ENCODE assay signal across 22 cellular contexts in the genomic region with DNA sequence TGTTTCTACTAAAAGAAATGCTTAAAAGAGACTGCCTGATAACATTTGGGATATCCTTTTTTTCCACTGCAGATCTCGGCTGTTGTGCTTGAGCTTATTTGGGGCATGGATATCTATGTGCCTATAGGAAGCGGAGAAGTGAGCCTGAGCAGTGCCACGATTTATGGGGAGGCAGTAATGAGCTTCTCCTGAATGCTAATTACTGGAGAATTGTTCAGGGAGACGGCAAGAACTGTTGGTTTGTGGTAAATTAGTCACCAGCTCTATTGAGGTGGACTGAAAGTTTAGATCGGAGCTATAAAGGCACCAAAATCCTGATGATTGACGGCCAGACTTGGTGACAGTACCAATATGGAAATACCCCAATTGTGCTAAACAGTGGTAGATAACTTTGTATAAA.
DNase-seq lines count a peak whose midpoint lies in the region; ATAC-seq, FAIRE-seq and TF ChIP-seq lines count a peak whose summit lies in the region.
"Had no signal": no experiment of that assay in that cellular context is flagged by ENCODE, and none has a peak within 500 bp of the region (broad histone marks: within the 10 kb centered on the region; RNA-seq: fewer than 3 reads in every experiment).

No MANE protein-coding gene starts in this region.

- DNase-seq in A549 (ENCODE audit: low read depth in 1 of 2, low spot score in 1 of 2): no peak
- DNase-seq in NCI-H69 (lab: John Stamatoyannopoulos, UW): peak; percentile 22
- DNase-seq in epithelial cell of prostate (ENCODE audit: low read depth, low spot score): no peak
- no peak for DNase-seq in activated T-cell treated with anti-CD3 and anti-CD28 coated beads for 4 hours
- DNase-seq in SK-N-SH: no peak
- DNase-seq in T-helper 9 cell: no peak
- DNase-seq in frontal cortex (ENCODE audit: low spot score in 2 of 2): no peak
- DNase-seq: activated CD4-positive, alpha-beta T cell treated with anti-CD3 and anti-CD28 coated beads for 48 hours; activated effector memory CD4-positive, alpha-beta T cell treated with anti-CD3 and anti-CD28 coated beads, Interleukin-2, amount 50 U/mL, for 16 hours; central memory CD4-positive, alpha-beta T cell; head of caudate nucleus; mesendoderm; MV-4-11; naive thymus-derived CD8-positive, alpha-beta T cell; NCI-H187; NCI-H446 treated with DMSO at 0.1 percent for 48 hours; NK-92 treated with Interleukin-12 subunit alpha and Interleukin-12 subunit beta, amount 100 ng/mL, for 24 hours; posterior cingulate gyrus had no signal

- no peaks in the 10 kb centered on the region for H3K27me3 ChIP-seq in SK-N-SH (ENCODE audit: insufficient read depth)

- H3K4me1 ChIP-seq in A549 (peaks cover 38% of the 10 kb centered on the region), SK-N-SH (ENCODE audit: control insufficient read depth in 1 of 2, insufficient read depth in 2 of 2, low read depth in 1 of 2, low read length in 1 of 2) (no peaks in the 10 kb centered on the region; a peak in 1 of 4 replicates)

- H3K27ac Mint-ChIP-seq in nephron: peak overlapping the region; percentile 89 to 97 (median 95)
- H3K27ac Mint-ChIP-seq: IgD-negative memory B cell; naive thymus-derived CD8-positive, alpha-beta T cell had no signal

- H3K27ac ChIP-seq in A549 (peak overlapping the region; percentile 70 to 85; a peak in 5 of 6 replicates), epithelial cell of prostate (peak overlapping the region; percentile 85), SK-N-SH (ENCODE audit: low read depth in 2 of 2, low read length in 1 of 2) (no peak overlapping the region)
- H3K27ac ChIP-seq: RWPE1 had no signal

- H3F3A ChIP-seq in SK-N-SH (replicated peaks; ENCODE audit: insufficient read depth): no peaks in the 10 kb centered on the region

- no peak for TF ChIP-seq CTCF in A549 (IDR thresholded peaks at IDR 0.05)
- no peak for TF ChIP-seq CTCF in nephron (IDR thresholded peaks at IDR 0.05; ENCODE audit: unreplicated experiment in 3 of 3)
- no peak for TF ChIP-seq CTCF in SK-N-SH (IDR thresholded peaks at IDR 0.05)

- H3K79me2 ChIP-seq in SK-N-SH (ENCODE audit: insufficient read depth): no peaks in the 10 kb centered on the region

- TF ChIP-seq EP300 in A549 (IDR thresholded peaks at IDR 0.05) (no peak), SK-N-SH (IDR thresholded peaks at IDR 0.05; ENCODE audit: borderline replicate concordance in 1 of 2, low read depth in 1 of 2, low read length in 1 of 2) (no peak)

- no peaks in the 10 kb centered on the region for H4K20me1 ChIP-seq in SK-N-SH (ENCODE audit: insufficient read depth)

- CTCF ChIA-PET in A549 (lab: Yijun Ruan, JAX) (interaction anchor here (0.9 to 1.9 kb wide), 7 partner anchors 10 to 221 kb away, joined by 3 to 8 read pairs (median 3); no protein-coding TSS in a partner anchor), SK-N-SH (lab: Yijun Ruan, JAX) (interaction anchor here (0.9 to 1.3 kb wide), 2 partner anchors 19 to 221 kb away, joined by 3 to 5 read pairs; no protein-coding TSS in a partner anchor)

- WGBS in A549 (ENCODE audit: missing lambda C conversion rate): 58% methylated on average over 6 of the region's 6 CpGs
- 75% methylated on average over 6 of the region's 6 CpGs for WGBS in SK-N-SH (ENCODE audit: low lambda C conversion rate)

- no peaks in the 10 kb centered on the region for H3K36me3 ChIP-seq in SK-N-SH (replicated peaks in 1 of 2; ENCODE audit: control insufficient read depth in 1 of 2, insufficient read depth in 2 of 2, low read length in 1 of 2)

- H3K9me2 ChIP-seq in SK-N-SH: no peaks in the 10 kb centered on the region

- FAIRE-seq in A549 (lab: Jason Lieb, UNC): no peak
- FAIRE-seq in frontal cortex (lab: Jason Lieb, UNC): no peak
- FAIRE-seq: TTC549 had no signal

- POLR2A ChIA-PET in A549 (lab: Yijun Ruan, JAX): interaction anchor here (0.8 to 1.5 kb wide), 3 partner anchors 16 to 246 kb away, joined by 3 to 9 read pairs (median 5); no protein-coding TSS in a partner anchor
- POLR2A ChIA-PET in SK-N-SH (lab: Yijun Ruan, JAX): no interaction called here

- H3K27me3 Mint-ChIP-seq in nephron (ENCODE audit: low read depth): no peaks in the 10 kb centered on the region

- peak overlapping the region; percentile 90 for H3K4me2 ChIP-seq in A549
- no peak overlapping the region for H3K4me2 ChIP-seq in SK-N-SH

- peaks cover 21% of the 10 kb centered on the region for H3K4me1 Mint-ChIP-seq in nephron
- H3K4me1 Mint-ChIP-seq: IgD-negative memory B cell; naive thymus-derived CD8-positive, alpha-beta T cell had no signal

- H3K9ac ChIP-seq in SK-N-SH: no peak overlapping the region

- no peaks in the 10 kb centered on the region for H3K9me3 Mint-ChIP-seq in nephron
- H3K9me3 Mint-ChIP-seq: naive thymus-derived CD8-positive, alpha-beta T cell had no signal

- TF ChIP-seq RAD21 in A549 (conservative IDR thresholded peaks at IDR 0.05 in 1 of 2, IDR thresholded peaks at IDR 0.05 in 1 of 2): no peak
- no peak for TF ChIP-seq RAD21 in SK-N-SH (IDR thresholded peaks at IDR 0.05; ENCODE audit: low read length)

- no peaks in the 10 kb centered on the region for H3K36me3 Mint-ChIP-seq in nephron (ENCODE audit: low read depth)
- H3K36me3 Mint-ChIP-seq: IgD-negative memory B cell; naive thymus-derived CD8-positive, alpha-beta T cell had no signal

- H3K4me3 Mint-ChIP-seq in nephron: peak overlapping the region; percentile 73 to 83 (median 78)
- H3K4me3 Mint-ChIP-seq: IgD-negative memory B cell; naive thymus-derived CD8-positive, alpha-beta T cell had no signal

- H3K4me3 ChIP-seq in A549: no peak overlapping the region
- no peak overlapping the region for H3K4me3 ChIP-seq in SK-N-SH (ENCODE audit: low read depth in 2 of 2, low read length in 1 of 2)

- H2AFZ ChIP-seq in SK-N-SH (ENCODE audit: low read depth): no peak overlapping the region

- TF ChIP-seq POLR2A in A549 (IDR thresholded peaks at IDR 0.05; ENCODE audit: low read length): no peak

- H3K9me3 ChIP-seq in A549 (no peaks in the 10 kb centered on the region), SK-N-SH (no peaks in the 10 kb centered on the region)

- ATAC-seq in A549: peak in 1 of 2 experiments; percentile 5; a peak in 2 of 6 replicates
- ATAC-seq: naive thymus-derived CD8-positive, alpha-beta T cell had no signal

TF ChIP-seq in A549, 52 proteins besides CTCF, POLR2A, EP300 and RAD21:
- TF ChIP-seq KDM1A (IDR thresholded peaks at IDR 0.05; ENCODE audit: low read depth) (no peak), FOSL2 (IDR thresholded peaks at IDR 0.05) (no peak), FOSL2 (CRISPR knock-in tag; IDR thresholded peaks at IDR 0.05) (no peak)
- TF ChIP-seq, protein P1, sequence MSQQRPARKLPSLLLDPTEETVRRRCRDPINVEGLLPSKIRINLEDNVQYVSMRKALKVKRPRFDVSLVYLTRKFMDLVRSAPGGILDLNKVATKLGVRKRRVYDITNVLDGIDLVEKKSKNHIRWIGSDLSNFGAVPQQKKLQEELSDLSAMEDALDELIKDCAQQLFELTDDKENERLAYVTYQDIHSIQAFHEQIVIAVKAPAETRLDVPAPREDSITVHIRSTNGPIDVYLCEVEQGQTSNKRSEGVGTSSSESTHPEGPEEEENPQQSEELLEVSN (IDR thresholded peaks at IDR 0.05; ENCODE audit: borderline replicate concordance, low read depth): no peak

TF ChIP-seq in SK-N-SH, 30 proteins besides CTCF, POLR2A, EP300 and RAD21:
- TF ChIP-seq TCF12 (IDR thresholded peaks at IDR 0.05): no peak
- no peak for TF ChIP-seq JUND (IDR thresholded peaks at IDR 0.05)
- TF ChIP-seq GABPA (IDR thresholded peaks at IDR 0.05; ENCODE audit: low read depth): no peak
- TF ChIP-seq GATA2 (CRISPR knock-in tag; IDR thresholded peaks at IDR 0.05): no peak
- TF ChIP-seq, protein P2, sequence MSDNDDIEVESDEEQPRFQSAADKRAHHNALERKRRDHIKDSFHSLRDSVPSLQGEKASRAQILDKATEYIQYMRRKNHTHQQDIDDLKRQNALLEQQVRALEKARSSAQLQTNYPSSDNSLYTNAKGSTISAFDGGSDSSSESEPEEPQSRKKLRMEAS (IDR thresholded peaks at IDR 0.05; ENCODE audit: low read depth): no peak
- no peak for TF ChIP-seq CHD2 (IDR thresholded peaks at IDR 0.05; ENCODE audit: low read length, partially characterized antibody)
- no peak for TF ChIP-seq YY1 (IDR thresholded peaks at IDR 0.05; ENCODE audit: low read depth)
- TF ChIP-seq NFIC (IDR thresholded peaks at IDR 0.05; ENCODE audit: borderline replicate concordance): no peak
- no peak for TF ChIP-seq RXRA (IDR thresholded peaks at IDR 0.05; ENCODE audit: borderline replicate concordance, low read depth)
- no peak for TF ChIP-seq ELF1 (IDR thresholded peaks at IDR 0.05)
- TF ChIP-seq FOXM1 (IDR thresholded peaks at IDR 0.05; ENCODE audit: low read depth): no peak
- TF ChIP-seq, protein P3, sequence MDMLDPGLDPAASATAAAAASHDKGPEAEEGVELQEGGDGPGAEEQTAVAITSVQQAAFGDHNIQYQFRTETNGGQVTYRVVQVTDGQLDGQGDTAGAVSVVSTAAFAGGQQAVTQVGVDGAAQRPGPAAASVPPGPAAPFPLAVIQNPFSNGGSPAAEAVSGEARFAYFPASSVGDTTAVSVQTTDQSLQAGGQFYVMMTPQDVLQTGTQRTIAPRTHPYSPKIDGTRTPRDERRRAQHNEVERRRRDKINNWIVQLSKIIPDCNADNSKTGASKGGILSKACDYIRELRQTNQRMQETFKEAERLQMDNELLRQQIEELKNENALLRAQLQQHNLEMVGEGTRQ (IDR thresholded peaks at IDR 0.05; ENCODE audit: borderline replicate concordance, low read depth, low read length): no peak
- no peak for TF ChIP-seq MXI1 (IDR thresholded peaks at IDR 0.05; ENCODE audit: low read depth, low read length)
- no peak for TF ChIP-seq SMC3 (IDR thresholded peaks at IDR 0.05; ENCODE audit: low read depth, low read length)
- TF ChIP-seq, protein P4, sequence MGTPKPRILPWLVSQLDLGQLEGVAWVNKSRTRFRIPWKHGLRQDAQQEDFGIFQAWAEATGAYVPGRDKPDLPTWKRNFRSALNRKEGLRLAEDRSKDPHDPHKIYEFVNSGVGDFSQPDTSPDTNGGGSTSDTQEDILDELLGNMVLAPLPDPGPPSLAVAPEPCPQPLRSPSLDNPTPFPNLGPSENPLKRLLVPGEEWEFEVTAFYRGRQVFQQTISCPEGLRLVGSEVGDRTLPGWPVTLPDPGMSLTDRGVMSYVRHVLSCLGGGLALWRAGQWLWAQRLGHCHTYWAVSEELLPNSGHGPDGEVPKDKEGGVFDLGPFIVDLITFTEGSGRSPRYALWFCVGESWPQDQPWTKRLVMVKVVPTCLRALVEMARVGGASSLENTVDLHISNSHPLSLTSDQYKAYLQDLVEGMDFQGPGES (IDR thresholded peaks at IDR 0.05; ENCODE audit: low read depth, low read length): no peak
- TF ChIP-seq EZH2phosphoT487 (IDR thresholded peaks at IDR 0.05; ENCODE audit: borderline replicate concordance, low read depth): no peak
- TF ChIP-seq MEF2A (IDR thresholded peaks at IDR 0.05; ENCODE audit: borderline replicate concordance, low read depth): no peak
- no peak for TF ChIP-seq FOSL2 (IDR thresholded peaks at IDR 0.05; ENCODE audit: borderline replicate concordance, low read depth)
TF ChIP-seq in SK-N-SH: peak in this region for 0.

Comparison
In these comparisons a context has a peak if more than half of its experiments do, and no peak if none do; other contexts are left out.
1. H3K27ac ChIP-seq: peak in A549 (2 of 2) and epithelial cell of prostate (single experiment); none in SK-N-SH (0 of 2).